34 cellular contexts compared by ENCODE assay signal in the genomic region with DNA sequence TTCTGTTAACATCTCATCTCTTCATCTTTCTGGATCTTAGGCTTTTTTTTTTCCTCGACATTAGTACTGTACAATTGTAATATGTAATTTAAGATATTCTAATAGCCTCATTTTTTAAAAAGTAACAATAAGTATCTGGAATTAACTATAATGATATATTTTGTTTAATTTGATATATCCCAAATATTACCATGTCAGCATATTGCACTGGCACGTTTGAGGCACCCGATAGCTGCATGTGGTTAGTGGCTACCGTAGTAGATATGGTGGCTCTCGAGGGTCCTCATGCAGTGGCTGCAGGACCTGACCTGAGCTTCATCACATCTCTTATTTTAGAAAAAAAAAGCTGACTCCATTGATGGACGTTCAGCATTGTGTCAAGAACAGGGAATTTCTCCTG.
DNase-seq lines count a peak whose midpoint lies in the region; ATAC-seq, FAIRE-seq and TF ChIP-seq lines count a peak whose summit lies in the region.
"Had no signal": no experiment of that assay in that cellular context is flagged by ENCODE, and none has a peak within 500 bp of the region (broad histone marks: within the 10 kb centered on the region; RNA-seq: fewer than 3 reads in every experiment).

No MANE protein-coding gene starts in this region.

- H4K5ac ChIP-seq in IMR-90 (ENCODE audit: low read depth, low read length), result no peak overlapping the region

- no peaks in the 10 kb centered on the region for H3K79me1 ChIP-seq in IMR-90 (ENCODE audit: low read depth in 1 of 2, low read length in 2 of 2)

- no peak for TF ChIP-seq POLR2A in HepG2 (IDR thresholded peaks at IDR 0.05; ENCODE audit: insufficient read depth in 1 of 2, low read depth in 2 of 2, low read length in 2 of 2)
- no peak for TF ChIP-seq POLR2A in right lobe of liver (IDR thresholded peaks at IDR 0.05)
- no peak for TF ChIP-seq POLR2A in A549 (IDR thresholded peaks at IDR 0.05; ENCODE audit: low read length)
- TF ChIP-seq POLR2A in IMR-90 (IDR thresholded peaks at IDR 0.05; ENCODE audit: low read depth, low read length), result no peak
- TF ChIP-seq POLR2A in K562 (conservative IDR thresholded peaks at IDR 0.05), result no peak

- H3K4ac ChIP-seq in IMR-90 (ENCODE audit: low read depth, low read length), result no peak overlapping the region

- no peak overlapping the region for H2BK120ac ChIP-seq in IMR-90 (ENCODE audit: low read depth, low read length)

- H2BK15ac ChIP-seq in IMR-90 (ENCODE audit: low read depth, low read length), result no peak overlapping the region

- no peak for TF ChIP-seq RAD21 in HepG2 (CRISPR knock-in tag; IDR thresholded peaks at IDR 0.05)
- TF ChIP-seq RAD21 in A549 (conservative IDR thresholded peaks at IDR 0.05 in 1 of 2, IDR thresholded peaks at IDR 0.05 in 1 of 2), result no peak
- no peak for TF ChIP-seq RAD21 in IMR-90 (IDR thresholded peaks at IDR 0.05; ENCODE audit: low read length)
- TF ChIP-seq RAD21 in K562 (CRISPR knock-in tag; conservative IDR thresholded peaks at IDR 0.05 in 1 of 2, IDR thresholded peaks at IDR 0.05 in 1 of 2), result no peak

- H4K91ac ChIP-seq in IMR-90 (ENCODE audit: insufficient read depth, low read depth, low read length), result no peak overlapping the region

- DNase-seq in HepG2 (ENCODE audit: low spot score) (no peak), right lobe of liver (no peak), A549 (ENCODE audit: low read depth in 1 of 2, low spot score in 1 of 2) (no peak), IMR-90 (no peak), K562 (ENCODE audit: extremely low read depth in 1 of 4, low spot score in 3 of 4) (no peak), activated gamma-delta T cell treated with Interleukin-2 at 50 U/mL for 16 hours (no peak), OCI-LY7 (ENCODE audit: low spot score) (no peak)
- DNase-seq: 8988T; ACHN; AML-193; BE2C; C1 segment of cervical spinal cord; Caco-2; Calu3; CD4-positive, alpha-beta memory T cell; CD4-positive, alpha-beta T cell; CD4-positive, CD25-positive, alpha-beta regulatory T cell; CD8-positive, alpha-beta memory T cell; CD8-positive, alpha-beta T cell; COR-L47; DMS 273 treated with DMSO at 0.1 percent for 48 hours; DMS153; DMS53; DMS79; DMS79 treated with DMSO at 0.1 percent for 48 hours; DND-41; EL had no signal

- H3K9me1 ChIP-seq in IMR-90 (ENCODE audit: insufficient read depth, low read length) (no peaks in the 10 kb centered on the region), K562 (ENCODE audit: control insufficient read depth, insufficient read depth, low read length) (no peaks in the 10 kb centered on the region)

- BruUV-seq in HepG2 (replicated peaks; lab: Mats Ljungman, UMichigan), result no TSS peak
- no TSS peak for BruUV-seq in IMR-90 (replicated peaks; lab: Mats Ljungman, UMichigan)
- BruUV-seq in K562 (replicated peaks; lab: Mats Ljungman, UMichigan), result no TSS peak
- BruUV-seq in OCI-LY7 (replicated peaks; lab: Mats Ljungman, UMichigan), result no TSS peak

- 3% methylated on average over 6 of the region's 6 CpGs for WGBS in HepG2 (ENCODE audit: low lambda C conversion rate)
- WGBS in right lobe of liver (ENCODE audit: insufficient coverage, low coverage, low lambda C conversion rate, missing lambda C conversion rate), result 34% methylated on average over 6 of the region's 6 CpGs
- WGBS in A549 (ENCODE audit: missing lambda C conversion rate), result 22% methylated on average over 6 of the region's 6 CpGs
- WGBS in IMR-90 (ENCODE audit: extremely low coverage in 2 of 2, insufficient read length in 1 of 2), 2 experiments, result no CpG with 5 or more reads among the region's 6 CpGs
- 0% methylated on average over 6 of the region's 6 CpGs for WGBS in K562 (ENCODE audit: insufficient coverage, low coverage, missing lambda C conversion rate)

- H3K27ac ChIP-seq in HepG2 (ENCODE audit: extremely low read length, insufficient read depth, low read length), result no peak overlapping the region
- no peak overlapping the region for H3K27ac ChIP-seq in right lobe of liver
- no peak overlapping the region for H3K27ac ChIP-seq in A549
- H3K27ac ChIP-seq in IMR-90 (ENCODE audit: insufficient read depth, low read length), result no peak overlapping the region
- no peak overlapping the region for H3K27ac ChIP-seq in K562 (ENCODE audit: extremely low read depth, low read depth, low read length)
- no peak overlapping the region for H3K27ac ChIP-seq in OCI-LY7 (ENCODE audit: low read depth, low read length, poor library complexity, severe bottlenecking)
- H3K27ac ChIP-seq: 22Rv1; BLaER1; BLaER1 treated with 17β-estradiol and CSF1 and Interleukin-3, amounts not matched to agents 10 nM and 100 nM; C4-2B had no signal

- H2BK20ac ChIP-seq in IMR-90 (ENCODE audit: low read depth, low read length), result no peak overlapping the region

- TF ChIP-seq CTCF in HepG2 (CRISPR knock-in tag; IDR thresholded peaks at IDR 0.05), result no peak
- TF ChIP-seq CTCF in right lobe of liver (IDR thresholded peaks at IDR 0.05), result no peak
- no peak for TF ChIP-seq CTCF in A549 (IDR thresholded peaks at IDR 0.05)
- no peak for TF ChIP-seq CTCF in IMR-90 (conservative IDR thresholded peaks at IDR 0.05; ENCODE audit: low read depth, low read length)
- no peak for TF ChIP-seq CTCF in K562 (IDR thresholded peaks at IDR 0.05 in 2 of 3, conservative IDR thresholded peaks at IDR 0.05 in 1 of 3; ENCODE audit: insufficient read depth in 2 of 3, low read depth in 1 of 3, low read length in 3 of 3)
- no peak for TF ChIP-seq CTCF in OCI-LY7 (conservative IDR thresholded peaks at IDR 0.05; ENCODE audit: low read length)

- TF ChIP-seq EP300 in HepG2 (IDR thresholded peaks at IDR 0.05; ENCODE audit: low read depth in 2 of 2, low read length in 2 of 2) (no peak), HepG2 (CRISPR knock-in tag; IDR thresholded peaks at IDR 0.05; ENCODE audit: borderline replicate concordance) (no peak), A549 (IDR thresholded peaks at IDR 0.05) (no peak), K562 (IDR thresholded peaks at IDR 0.05; ENCODE audit: low read length) (no peak)

- no peak overlapping the region for H2AK9ac ChIP-seq in IMR-90 (replicated peaks; ENCODE audit: low read depth, low read length, poor library complexity)

- H3K36me3 ChIP-seq in HepG2 (replicated peaks in 1 of 2; ENCODE audit: control insufficient read depth in 1 of 2, insufficient read depth in 2 of 2, low read length in 2 of 2) (no peaks in the 10 kb centered on the region), right lobe of liver (no peaks in the 10 kb centered on the region), IMR-90 (ENCODE audit: control insufficient read depth, insufficient read depth, low read length) (no peaks in the 10 kb centered on the region), K562 (ENCODE audit: control insufficient read depth, insufficient read depth, low read length) (no peaks in the 10 kb centered on the region), OCI-LY7 (ENCODE audit: insufficient read depth, low read length) (no peaks in the 10 kb centered on the region)
- H3K36me3 ChIP-seq: BE2C; BLaER1; BLaER1 treated with 17β-estradiol and CSF1 and Interleukin-3, amounts not matched to agents 10 nM and 100 nM had no signal

- H2AFZ ChIP-seq in HepG2 (ENCODE audit: low read length) (no peak overlapping the region), IMR-90 (replicated peaks; ENCODE audit: low read length, poor library complexity) (no peak overlapping the region), K562 (ENCODE audit: low read depth, low read length) (no peak overlapping the region), OCI-LY7 (ENCODE audit: low read length) (no peak overlapping the region)

- H3K9me2 ChIP-seq in OCI-LY7 (ENCODE audit: insufficient read depth, low read length), result no peaks in the 10 kb centered on the region

- H3K56ac ChIP-seq in IMR-90 (ENCODE audit: extremely low read depth, insufficient read depth, low read length), result no peak overlapping the region

- no peak overlapping the region for H3K18ac ChIP-seq in IMR-90 (ENCODE audit: low read depth, low read length)

- POLR2A ChIA-PET in HepG2 (lab: Yijun Ruan, JAX), result no interaction called here
- POLR2A ChIA-PET in A549 (lab: Yijun Ruan, JAX), result no interaction called here
- POLR2A ChIA-PET in IMR-90 (lab: Charles Lee; ENCODE audit: unreplicated experiment), result no interaction called here
- POLR2A ChIA-PET in K562 (lab: Yijun Ruan, JAX), result no interaction called here
- POLR2A ChIA-PET in OCI-LY7 (lab: Charles Lee), result no interaction called here

- H2BK5ac ChIP-seq in IMR-90 (ENCODE audit: low read depth, low read length, poor library complexity, severe bottlenecking), result no peak overlapping the region

- no peaks in the 10 kb centered on the region for H3K9me3 ChIP-seq in HepG2 (ENCODE audit: low read length)
- no peaks in the 10 kb centered on the region for H3K9me3 ChIP-seq in right lobe of liver
- no peaks in the 10 kb centered on the region for H3K9me3 ChIP-seq in A549
- peaks cover 8% of the 10 kb centered on the region; the same call in 1 of the 2 replicates for H3K9me3 ChIP-seq in IMR-90 (ENCODE audit: control insufficient read depth, insufficient read depth, low read length)
- no peaks in the 10 kb centered on the region for H3K9me3 ChIP-seq in K562 (replicated peaks; ENCODE audit: control insufficient read depth, insufficient read depth, low read depth, low read length)
- H3K9me3 ChIP-seq in OCI-LY7 (ENCODE audit: low read length), result no peaks in the 10 kb centered on the region
- H3K9me3 ChIP-seq: BE2C; BLaER1; BLaER1 treated with 17β-estradiol and CSF1 and Interleukin-3, amounts not matched to agents 10 nM and 100 nM; Caco-2 had no signal

- H3K4me3 ChIP-seq in HepG2 (replicated peaks in 1 of 3; ENCODE audit: insufficient read depth in 1 of 3, low read depth in 2 of 3, low read length in 3 of 3) (no peak overlapping the region), right lobe of liver (no peak overlapping the region), A549 (no peak overlapping the region), IMR-90 (ENCODE audit: insufficient read depth, low read depth, low read length) (no peak overlapping the region), K562 (no peak overlapping the region), OCI-LY7 (ENCODE audit: low read depth, low read length, poor library complexity, severe bottlenecking) (no peak overlapping the region)
- H3K4me3 ChIP-seq: BLaER1; BLaER1 treated with 17β-estradiol and CSF1 and Interleukin-3, amounts not matched to agents 10 nM and 100 nM had no signal

- CTCF ChIA-PET in HepG2 (lab: Yijun Ruan, JAX; ENCODE audit: low intra/inter-chr PET ratio, low total read pairs) (no interaction called here), A549 (lab: Yijun Ruan, JAX) (interaction anchor here (1.0 kb wide), 1 partner anchor 98 kb away, joined by 3 read pairs; no protein-coding TSS in a partner anchor), IMR-90 (lab: Yijun Ruan, JAX) (no interaction called here), K562 (lab: Yijun Ruan, JAX; ENCODE audit: low intra/inter-chr PET ratio) (no interaction called here), OCI-LY7 (lab: Charles Lee; ENCODE audit: unreplicated experiment) (no interaction called here)

- no peak overlapping the region for H2AK5ac ChIP-seq in IMR-90 (ENCODE audit: low read depth, low read length)

- intact Hi-C loops in HepG2 (cut with micrococcal nuclease; ENCODE audit: unreplicated experiment) (no loop called here), right lobe of liver (cut with DNase I) (no loop called here), IMR-90 (cut with micrococcal nuclease) (no loop called here), K562 (cut with micrococcal nuclease) (no loop called here), OCI-LY7 (cut with micrococcal nuclease; ENCODE audit: unreplicated experiment) (no loop called here)

- no peaks in the 10 kb centered on the region for H3K27me3 ChIP-seq in HepG2 (ENCODE audit: control insufficient read depth in 1 of 2, insufficient read depth in 2 of 2, low read length in 2 of 2)
- no peaks in the 10 kb centered on the region for H3K27me3 ChIP-seq in right lobe of liver
- H3K27me3 ChIP-seq in IMR-90 (ENCODE audit: control insufficient read depth, insufficient read depth, low read length), result no peaks in the 10 kb centered on the region
- no peaks in the 10 kb centered on the region for H3K27me3 ChIP-seq in K562 (ENCODE audit: control insufficient read depth in 2 of 2, insufficient read depth in 2 of 2, low read length in 2 of 2)
- H3K27me3 ChIP-seq: BE2C; BLaER1; BLaER1 treated with 17β-estradiol and CSF1 and Interleukin-3, amounts not matched to agents 10 nM and 100 nM had no signal

- no peak overlapping the region for H3K9ac ChIP-seq in HepG2 (ENCODE audit: insufficient read depth, low read depth, low read length)
- H3K9ac ChIP-seq in IMR-90 (ENCODE audit: low read depth, low read length), result no peak overlapping the region
- H3K9ac ChIP-seq in K562 (ENCODE audit: insufficient read depth in 1 of 2, low read depth in 2 of 2, low read length in 2 of 2), result no peak overlapping the region
- H3K9ac ChIP-seq: BLaER1; BLaER1 treated with 17β-estradiol and CSF1 and Interleukin-3, amounts not matched to agents 10 nM and 100 nM had no signal

- no peak for ATAC-seq in HepG2
- ATAC-seq in right lobe of liver, result no peak
- no peak for ATAC-seq in A549
- ATAC-seq in IMR-90 (ENCODE audit: low read depth), result no peak
- no peak for ATAC-seq in K562
- ATAC-seq in GM18517 (IDR thresholded peaks at IDR 0.05; ENCODE audit: unreplicated experiment), result no peak
- ATAC-seq: CD8-positive, alpha-beta T cell had no signal

- no peak overlapping the region for H4K8ac ChIP-seq in IMR-90 (ENCODE audit: low read depth in 2 of 2, low read length in 2 of 2)

- H3K4me2 ChIP-seq in HepG2 (ENCODE audit: low read depth, low read length) (no peak overlapping the region), A549 (no peak overlapping the region), IMR-90 (ENCODE audit: low read depth, low read length) (no peak overlapping the region), K562 (ENCODE audit: insufficient read depth, low read length) (no peak overlapping the region), OCI-LY7 (ENCODE audit: low read length) (no peak overlapping the region)
- H3K4me2 ChIP-seq: BLaER1; BLaER1 treated with 17β-estradiol and CSF1 and Interleukin-3, amounts not matched to agents 10 nM and 100 nM had no signal

- no peak overlapping the region for H3K23ac ChIP-seq in IMR-90 (ENCODE audit: low read depth, low read length)

- dilution Hi-C loops in IMR-90 (cut with HindIII; ENCODE audit: low sequenced_read_pairs, unreplicated experiment), result no loop called here

- H3K79me2 ChIP-seq in HepG2 (ENCODE audit: insufficient read depth, low read length) (no peaks in the 10 kb centered on the region), K562 (ENCODE audit: control insufficient read depth, insufficient read depth, low read length) (no peaks in the 10 kb centered on the region), OCI-LY7 (ENCODE audit: insufficient read depth, low read depth, low read length) (no peaks in the 10 kb centered on the region)

- H4K20me1 ChIP-seq in HepG2 (ENCODE audit: insufficient read depth, low read length) (no peaks in the 10 kb centered on the region), IMR-90 (ENCODE audit: insufficient read depth, low read length) (no peaks in the 10 kb centered on the region), K562 (replicated peaks; ENCODE audit: control insufficient read depth, insufficient read depth, low read length) (no peaks in the 10 kb centered on the region), OCI-LY7 (ENCODE audit: insufficient read depth, low read length) (no peaks in the 10 kb centered on the region)
- H4K20me1 ChIP-seq: BLaER1; BLaER1 treated with 17β-estradiol and CSF1 and Interleukin-3, amounts not matched to agents 10 nM and 100 nM had no signal

- in situ Hi-C loops in HepG2 (cut with HindIII; ENCODE audit: extremely low pct_ligation_motif_present, low pct_unique_long_range_greater_than_20kb) (no loop called here), IMR-90 (cut with MboI; ENCODE audit: low sequenced_read_pairs) (no loop called here), K562 (cut with MboI) (no loop called here)

- H3K14ac ChIP-seq in IMR-90 (replicated peaks; ENCODE audit: low read depth, low read length), result no peak overlapping the region

- FAIRE-seq in HepG2 (lab: Jason Lieb, UNC), result no peak
- FAIRE-seq in A549 (lab: Jason Lieb, UNC), result no peak
- no peak for FAIRE-seq in K562 (lab: Jason Lieb, UNC)
- FAIRE-seq: A204.1, D721Med had no signal

- H3K4me1 ChIP-seq in HepG2 (ENCODE audit: insufficient read depth, low read length) (no peaks in the 10 kb centered on the region), right lobe of liver (no peaks in the 10 kb centered on the region), A549 (no peaks in the 10 kb centered on the region), IMR-90 (ENCODE audit: control insufficient read depth, insufficient read depth, low read length) (no peaks in the 10 kb centered on the region), K562 (replicated peaks in 1 of 2; ENCODE audit: control insufficient read depth in 2 of 2, insufficient read depth in 2 of 2, low read length in 2 of 2) (no peaks in the 10 kb centered on the region), OCI-LY7 (ENCODE audit: insufficient read depth, low read length, poor library complexity, severe bottlenecking) (no peaks in the 10 kb centered on the region)
- H3K4me1 ChIP-seq: BE2C; BLaER1; BLaER1 treated with 17β-estradiol and CSF1 and Interleukin-3, amounts not matched to agents 10 nM and 100 nM had no signal
